Comparison of ENCODE assay signal across 17 cellular contexts in the genomic region with DNA sequence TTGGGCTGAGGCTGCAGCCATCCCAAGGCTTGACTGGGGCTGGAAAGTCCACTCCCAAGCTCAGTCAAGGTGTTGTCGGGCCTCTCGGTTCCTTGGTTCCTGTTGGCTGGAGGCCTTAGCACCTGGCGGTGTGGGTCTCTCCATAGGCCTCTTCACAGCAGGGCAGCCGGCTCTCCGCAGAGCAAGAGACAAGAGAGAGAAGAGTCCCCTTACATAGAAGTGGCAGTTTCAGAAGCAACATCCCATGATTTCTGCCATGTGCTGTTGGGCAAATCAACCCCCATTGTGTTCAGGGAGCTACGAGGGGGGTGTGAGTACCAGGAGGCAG.
"Had no signal": no experiment of that assay in that cellular context is flagged by ENCODE, and none has a peak within 500 bp of the region (broad histone marks: within the 10 kb centered on the region; RNA-seq: fewer than 3 reads in every experiment).

No MANE protein-coding gene starts in this region.

- H2AFZ ChIP-seq: hepatocyte had no signal

- H3K36me3 Mint-ChIP-seq: naive thymus-derived CD4-positive, alpha-beta T cell had no signal

- H3K4me1 Mint-ChIP-seq: naive thymus-derived CD4-positive, alpha-beta T cell had no signal

- H3K27ac Mint-ChIP-seq: naive thymus-derived CD4-positive, alpha-beta T cell; nephron progenitor cell had no signal

- H3K27ac ChIP-seq: colonic mucosa, hepatocyte, pancreas, suprapubic skin, tibial nerve, upper lobe of right lung had no signal

- H3K4me2 ChIP-seq: hepatocyte had no signal

- DNase-seq: colonic mucosa; dermis blood vessel endothelial cell; effector CD4-positive, alpha-beta T cell; mammary epithelial cell; naive thymus-derived CD4-positive, alpha-beta T cell; nephron progenitor cell; nucleus accumbens; right cardiac atrium; small intestine; stimulated activated CD4-positive, alpha-beta T cell treated with anti-CD3 and anti-CD28 coated beads, Interleukin-12 subunit alpha, Interleukin-12 subunit beta, amount 100 ng/mL, for 4 hours; stimulated activated naive CD4-positive, alpha-beta T cell treated with Interleukin-2 at 50 U/mL for 16 hours; upper lobe of right lung had no signal

- H3K79me2 ChIP-seq: hepatocyte had no signal

- H3K4me3 Mint-ChIP-seq: naive thymus-derived CD4-positive, alpha-beta T cell; nephron progenitor cell had no signal

- ATAC-seq: left lobe of liver; naive thymus-derived CD4-positive, alpha-beta T cell; pancreas; right cardiac atrium; upper lobe of right lung had no signal

- H3K9me3 ChIP-seq: colonic mucosa, pancreas, suprapubic skin, tibial nerve, upper lobe of right lung had no signal

- H3K27me3 ChIP-seq: colonic mucosa, hepatocyte, pancreas, tibial nerve, upper lobe of right lung had no signal

- H3K4me1 ChIP-seq: colonic mucosa, pancreas, suprapubic skin, upper lobe of right lung had no signal

- H3K36me3 ChIP-seq: colonic mucosa, pancreas, suprapubic skin, tibial nerve, upper lobe of right lung had no signal

- H3K4me3 ChIP-seq: colonic mucosa, hepatocyte, pancreas, suprapubic skin, tibial nerve, upper lobe of right lung had no signal
